Comparison of ENCODE assay signal across 15 cellular contexts in genomic region chr9:14633148-14633547, GRCh38.
A peak's percentile ranks its signal among the peaks of the same experiment; 100 is the strongest.
DNase-seq lines count a peak whose midpoint lies in the region; ATAC-seq, FAIRE-seq and TF ChIP-seq lines count a peak whose summit lies in the region.
"Had no signal": no experiment of that assay in that cellular context is flagged by ENCODE, and none has a peak within 500 bp of the region (broad histone marks: within the 10 kb centered on the region; RNA-seq: fewer than 3 reads in every experiment).

No MANE protein-coding gene starts in this region.

- TF ChIP-seq EP300 in K562 (IDR thresholded peaks at IDR 0.05; ENCODE audit: low read length) = no peak

- H3K9me3 ChIP-seq in K562 (replicated peaks; ENCODE audit: control insufficient read depth, insufficient read depth, low read depth, low read length) (no peaks in the 10 kb centered on the region), upper lobe of right lung (no peaks in the 10 kb centered on the region), WERI-Rb-1 (ENCODE audit: severe bottlenecking) (no peaks in the 10 kb centered on the region)

- TF ChIP-seq CTCF in K562 (IDR thresholded peaks at IDR 0.05 in 2 of 3, conservative IDR thresholded peaks at IDR 0.05 in 1 of 3; ENCODE audit: insufficient read depth in 2 of 3, low read depth in 1 of 3, low read length in 3 of 3) (no peak), upper lobe of right lung (IDR thresholded peaks at IDR 0.05) (no peak), WERI-Rb-1 (IDR thresholded peaks at IDR 0.05; ENCODE audit: low read depth, low read length) (no peak)

- TF ChIP-seq POLR2A in K562 (conservative IDR thresholded peaks at IDR 0.05) = no peak

- no peaks in the 10 kb centered on the region for H4K20me1 ChIP-seq in K562 (replicated peaks; ENCODE audit: control insufficient read depth, insufficient read depth, low read length)

- H3K27me3 ChIP-seq in H7 (ENCODE audit: control insufficient read depth, insufficient read depth, low read length) (no peaks in the 10 kb centered on the region), K562 (ENCODE audit: control insufficient read depth in 2 of 2, insufficient read depth in 2 of 2, low read length in 2 of 2) (no peaks in the 10 kb centered on the region), upper lobe of right lung (no peaks in the 10 kb centered on the region), WERI-Rb-1 (ENCODE audit: insufficient read depth, low read depth, severe bottlenecking) (no peaks in the 10 kb centered on the region)

- H3K9ac ChIP-seq in K562 (ENCODE audit: insufficient read depth in 1 of 2, low read depth in 2 of 2, low read length in 2 of 2) = no peak overlapping the region

- 0 out of 3 replicates have a peak, but pooled peaks have one; percentile 35 for ATAC-seq in K562
- peak; percentile 10 for ATAC-seq in upper lobe of right lung
- no peak for ATAC-seq in HG03095 (IDR thresholded peaks at IDR 0.05; ENCODE audit: unreplicated experiment)
- ATAC-seq in HG03439 (IDR thresholded peaks at IDR 0.05; ENCODE audit: unreplicated experiment) = no peak
- ATAC-seq: HepG2 had no signal

- TF ChIP-seq RAD21 in K562 (CRISPR knock-in tag; conservative IDR thresholded peaks at IDR 0.05 in 1 of 2, IDR thresholded peaks at IDR 0.05 in 1 of 2) = no peak

- DNase-seq in H7 = peak; percentile 20
- no peak for DNase-seq in K562 (ENCODE audit: extremely low read depth in 1 of 4, low spot score in 3 of 4)
- peak; percentile 26 for DNase-seq in iPS-NIHi7 (ENCODE audit: extremely low spot score)
- no peak for DNase-seq in upper lobe of right lung
- no peak for DNase-seq in WERI-Rb-1
- DNase-seq: C1 segment of cervical spinal cord; Calu3; CD4-positive, alpha-beta T cell; DMS 273 treated with DMSO at 0.1 percent for 48 hours had no signal

- WGBS in K562 (ENCODE audit: insufficient coverage, low coverage, missing lambda C conversion rate) = 32% methylated on average over 3 of the region's 3 CpGs

- H3K4me2 ChIP-seq in K562 (ENCODE audit: insufficient read depth, low read length) = no peak overlapping the region

- in situ Hi-C loops in K562 (cut with MboI) = no loop called here

- no peaks in the 10 kb centered on the region for H3K4me1 ChIP-seq in K562 (replicated peaks in 1 of 2; ENCODE audit: control insufficient read depth in 2 of 2, insufficient read depth in 2 of 2, low read length in 2 of 2)
- H3K4me1 ChIP-seq in upper lobe of right lung = no peaks in the 10 kb centered on the region

- intact Hi-C loops in K562 (cut with micrococcal nuclease) (no loop called here), upper lobe of right lung (cut with DNase I) (no loop called here)

- no peaks in the 10 kb centered on the region for H3K79me2 ChIP-seq in K562 (ENCODE audit: control insufficient read depth, insufficient read depth, low read length)

- POLR2A ChIA-PET in K562 (lab: Yijun Ruan, JAX) = no interaction called here

- H3K27ac ChIP-seq in K562 (ENCODE audit: extremely low read depth, low read depth, low read length) (no peak overlapping the region), upper lobe of right lung (no peak overlapping the region), WERI-Rb-1 (no peak overlapping the region)

- H3K4me3 ChIP-seq in H7 (ENCODE audit: insufficient read depth, low read depth, low read length) (no peak overlapping the region), K562 (no peak overlapping the region), upper lobe of right lung (no peak overlapping the region), WERI-Rb-1 (ENCODE audit: low read depth, low read length) (no peak overlapping the region)

- no peak overlapping the region for H2AFZ ChIP-seq in K562 (ENCODE audit: low read depth, low read length)

- H3K36me3 ChIP-seq in H7 (replicated peaks; ENCODE audit: control insufficient read depth, insufficient read depth, low read length) = peaks cover 1% of the 10 kb centered on the region
- H3K36me3 ChIP-seq in K562 (ENCODE audit: control insufficient read depth, insufficient read depth, low read length) = no peaks in the 10 kb centered on the region
- H3K36me3 ChIP-seq in upper lobe of right lung = no peaks in the 10 kb centered on the region
- peaks cover 4% of the 10 kb centered on the region; the same call in 1 of the 2 replicates for H3K36me3 ChIP-seq in WERI-Rb-1

- H3K9me1 ChIP-seq in K562 (ENCODE audit: control insufficient read depth, insufficient read depth, low read length) = no peaks in the 10 kb centered on the region

- FAIRE-seq in K562 (lab: Jason Lieb, UNC) = no peak
- FAIRE-seq: A204.1, GM12891, HepG2, HTR-8/SVneo had no signal

- CTCF ChIA-PET in K562 (lab: Yijun Ruan, JAX; ENCODE audit: low intra/inter-chr PET ratio) = no interaction called here

- no TSS peak for BruUV-seq in K562 (replicated peaks; lab: Mats Ljungman, UMichigan)

TF ChIP-seq in K562, 482 proteins besides CTCF, POLR2A, EP300 and RAD21:
- TF ChIP-seq E2F1 (CRISPR knock-in tag; IDR thresholded peaks at IDR 0.05) (no peak), ZNF507 (tag; conservative IDR thresholded peaks at IDR 0.05) (no peak), HNRNPLL (IDR thresholded peaks at IDR 0.05; ENCODE audit: low read depth, low read length, poor library complexity, severe bottlenecking) (no peak), CHCHD3 (CRISPR knock-in tag; IDR thresholded peaks at IDR 0.05) (no peak), MTA3 (IDR thresholded peaks at IDR 0.05; ENCODE audit: borderline replicate concordance) (no peak), CREB5 (CRISPR knock-in tag; IDR thresholded peaks at IDR 0.05) (no peak), ZNF165 (CRISPR knock-in tag; IDR thresholded peaks at IDR 0.05; ENCODE audit: borderline replicate concordance) (no peak), ZBTB7A (IDR thresholded peaks at IDR 0.05; ENCODE audit: borderline replicate concordance, control insufficient read depth, low read depth, low read length) (no peak), ZFP30 (CRISPR knock-in tag; IDR thresholded peaks at IDR 0.05; ENCODE audit: borderline replicate concordance) (no peak), TARDBP (IDR thresholded peaks at IDR 0.05) (no peak), ZNF197 (CRISPR knock-in tag; IDR thresholded peaks at IDR 0.05; ENCODE audit: low read depth) (no peak)
- TF ChIP-seq, protein P1, sequence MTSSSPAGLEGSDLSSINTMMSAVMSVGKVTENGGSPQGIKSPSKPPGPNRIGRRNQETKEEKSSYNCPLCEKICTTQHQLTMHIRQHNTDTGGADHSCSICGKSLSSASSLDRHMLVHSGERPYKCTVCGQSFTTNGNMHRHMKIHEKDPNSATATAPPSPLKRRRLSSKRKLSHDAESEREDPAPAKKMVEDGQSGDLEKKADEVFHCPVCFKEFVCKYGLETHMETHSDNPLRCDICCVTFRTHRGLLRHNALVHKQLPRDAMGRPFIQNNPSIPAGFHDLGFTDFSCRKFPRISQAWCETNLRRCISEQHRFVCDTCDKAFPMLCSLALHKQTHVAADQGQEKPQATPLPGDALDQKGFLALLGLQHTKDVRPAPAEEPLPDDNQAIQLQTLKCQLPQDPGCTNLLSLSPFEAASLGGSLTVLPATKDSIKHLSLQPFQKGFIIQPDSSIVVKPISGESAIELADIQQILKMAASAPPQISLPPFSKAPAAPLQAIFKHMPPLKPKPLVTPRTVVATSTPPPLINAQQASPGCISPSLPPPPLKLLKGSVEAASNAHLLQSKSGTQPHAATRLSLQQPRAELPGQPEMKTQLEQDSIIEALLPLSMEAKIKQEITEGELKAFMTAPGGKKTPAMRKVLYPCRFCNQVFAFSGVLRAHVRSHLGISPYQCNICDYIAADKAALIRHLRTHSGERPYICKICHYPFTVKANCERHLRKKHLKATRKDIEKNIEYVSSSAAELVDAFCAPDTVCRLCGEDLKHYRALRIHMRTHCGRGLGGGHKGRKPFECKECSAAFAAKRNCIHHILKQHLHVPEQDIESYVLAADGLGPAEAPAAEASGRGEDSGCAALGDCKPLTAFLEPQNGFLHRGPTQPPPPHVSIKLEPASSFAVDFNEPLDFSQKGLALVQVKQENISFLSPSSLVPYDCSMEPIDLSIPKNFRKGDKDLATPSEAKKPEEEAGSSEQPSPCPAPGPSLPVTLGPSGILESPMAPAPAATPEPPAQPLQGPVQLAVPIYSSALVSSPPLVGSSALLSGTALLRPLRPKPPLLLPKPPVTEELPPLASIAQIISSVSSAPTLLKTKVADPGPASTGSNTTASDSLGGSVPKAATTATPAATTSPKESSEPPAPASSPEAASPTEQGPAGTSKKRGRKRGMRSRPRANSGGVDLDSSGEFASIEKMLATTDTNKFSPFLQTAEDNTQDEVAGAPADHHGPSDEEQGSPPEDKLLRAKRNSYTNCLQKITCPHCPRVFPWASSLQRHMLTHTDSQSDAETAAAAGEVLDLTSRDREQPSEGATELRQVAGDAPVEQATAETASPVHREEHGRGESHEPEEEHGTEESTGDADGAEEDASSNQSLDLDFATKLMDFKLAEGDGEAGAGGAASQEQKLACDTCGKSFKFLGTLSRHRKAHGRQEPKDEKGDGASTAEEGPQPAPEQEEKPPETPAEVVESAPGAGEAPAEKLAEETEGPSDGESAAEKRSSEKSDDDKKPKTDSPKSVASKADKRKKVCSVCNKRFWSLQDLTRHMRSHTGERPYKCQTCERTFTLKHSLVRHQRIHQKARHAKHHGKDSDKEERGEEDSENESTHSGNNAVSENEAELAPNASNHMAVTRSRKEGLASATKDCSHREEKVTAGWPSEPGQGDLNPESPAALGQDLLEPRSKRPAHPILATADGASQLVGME (CRISPR knock-in tag; IDR thresholded peaks at IDR 0.05) = no peak

Comparison
In these comparisons a context has a peak if more than half of its experiments do, and no peak if none do; other contexts are left out.
1. DNase-seq: peak in H7 (single experiment) and iPS-NIHi7 (single experiment); none in K562 (0 of 4), upper lobe of right lung (single experiment) and WERI-Rb-1 (single experiment).
2. ATAC-seq: peak in K562 (single experiment) and upper lobe of right lung (single experiment); none in HG03095 (single experiment) and HG03439 (single experiment).